ENCODE assay signal across 2 cellular contexts in genomic region chr1:230185076-230186001, GRCh38.
TF ChIP-seq lines count a peak whose summit lies in the region.

No MANE protein-coding gene starts in this region.

TF ChIP-seq in HCT116, 20 proteins besides CTCF, POLR2A, EP300 and RAD21 (continued from another document):
- TF ChIP-seq, protein P1, sequence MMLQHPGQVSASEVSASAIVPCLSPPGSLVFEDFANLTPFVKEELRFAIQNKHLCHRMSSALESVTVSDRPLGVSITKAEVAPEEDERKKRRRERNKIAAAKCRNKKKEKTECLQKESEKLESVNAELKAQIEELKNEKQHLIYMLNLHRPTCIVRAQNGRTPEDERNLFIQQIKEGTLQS (IDR thresholded peaks at IDR 0.05) = no peak
- TF ChIP-seq CEBPB (IDR thresholded peaks at IDR 0.05; ENCODE audit: low read depth) = no peak

TF ChIP-seq in HepG2, 621 proteins besides CTCF, POLR2A, EP300 and RAD21 (continued from another document):
- TF ChIP-seq SAP130 (CRISPR knock-in tag; IDR thresholded peaks at IDR 0.05; ENCODE audit: low read depth) = no peak
- no peak for TF ChIP-seq ZNF225 (CRISPR knock-in tag; IDR thresholded peaks at IDR 0.05)
- no peak for TF ChIP-seq THAP9 (CRISPR knock-in tag; IDR thresholded peaks at IDR 0.05; ENCODE audit: borderline replicate concordance)
- no peak for TF ChIP-seq RFX1 (IDR thresholded peaks at IDR 0.05)
- no peak for TF ChIP-seq TARDBP (CRISPR knock-in tag; IDR thresholded peaks at IDR 0.05)
- TF ChIP-seq ZC3H13 (CRISPR knock-in tag; IDR thresholded peaks at IDR 0.05) = no peak
- TF ChIP-seq SCMH1 (CRISPR knock-in tag; IDR thresholded peaks at IDR 0.05; ENCODE audit: borderline replicate concordance) = no peak
- no peak for TF ChIP-seq ZFP36 (IDR thresholded peaks at IDR 0.05; ENCODE audit: borderline replicate concordance, low read depth, low read length, partially characterized antibody)
- no peak for TF ChIP-seq SMAD9 (CRISPR knock-in tag; IDR thresholded peaks at IDR 0.05)
- TF ChIP-seq ZBED4 (CRISPR knock-in tag; IDR thresholded peaks at IDR 0.05; ENCODE audit: borderline replicate concordance) = no peak
